10 cellular contexts compared by ENCODE assay signal in the genomic region with DNA sequence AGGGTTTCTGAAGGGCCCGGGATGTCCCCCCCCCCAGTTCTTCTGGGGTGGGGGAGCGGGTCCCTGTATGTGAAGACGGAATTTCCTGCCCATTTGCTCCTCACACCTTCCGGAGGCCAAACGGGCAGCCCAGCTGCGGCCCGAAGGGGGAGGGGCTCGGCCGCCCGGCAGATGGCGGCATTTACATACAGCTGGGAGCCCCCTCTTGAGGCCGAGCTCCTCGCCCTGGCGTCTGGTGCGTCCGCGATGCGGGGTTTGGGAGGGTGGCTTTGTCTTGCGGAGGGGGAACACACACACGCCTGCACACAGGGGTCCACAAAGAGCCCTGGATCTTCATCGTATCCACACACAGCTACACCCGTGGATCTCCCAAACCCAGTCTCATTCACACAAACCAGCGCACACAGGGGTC. TPM values are rescaled to one million over a fixed set of nuclear protein-coding genes. Genes with fewer than 3 reads are reported as not detected.
DNase-seq lines count a peak whose midpoint lies in the region; ATAC-seq and TF ChIP-seq lines count a peak whose summit lies in the region.
"Had no signal": no experiment of that assay in that cellular context is flagged by ENCODE, and none has a peak within 500 bp of the region (broad histone marks: within the 10 kb centered on the region; RNA-seq: fewer than 3 reads in every experiment).

No MANE protein-coding gene starts in this region.

- H4K20me1 ChIP-seq in BLaER1 = no peaks in the 10 kb centered on the region
- H4K20me1 ChIP-seq in GM23338 (replicated peaks; ENCODE audit: insufficient read depth) = no peaks in the 10 kb centered on the region; the same call in 1 of the 2 replicates

- H3F3A ChIP-seq in GM23338 (replicated peaks; ENCODE audit: low read depth) = peaks cover 9% of the 10 kb centered on the region

- H3K9me3 Mint-ChIP-seq in GM23338 = peaks cover 6% of the 10 kb centered on the region; the same call in 2 of the 3 replicates
- H3K9me3 Mint-ChIP-seq in activated T-helper 2 cell treated with anti-CD3 and anti-CD28 coated beads, Interferon-gamma antibody, Interleukin-2, Interleukin-4, amounts not matched to agents 10 μg/mL and 5 μg/mL and 100 μg/mL, durations not matched to agents 14 hours and 24 hours and 36 hours = no peaks in the 10 kb centered on the region
- peaks cover 0 to 3% (median 0%) of the 10 kb centered on the region in 6 donors for H3K9me3 Mint-ChIP-seq in immature natural killer cell

- H3K4me2 ChIP-seq in BLaER1 = peak overlapping the region; percentile 98
- peak overlapping the region; percentile 95 for H3K4me2 ChIP-seq in GM23338

- peaks cover 6% of the 10 kb centered on the region for H3K36me3 Mint-ChIP-seq in GM23338 (ENCODE audit: low read depth)
- H3K36me3 Mint-ChIP-seq in activated T-helper 2 cell treated with anti-CD3 and anti-CD28 coated beads, Interferon-gamma antibody, Interleukin-2, Interleukin-4, amounts not matched to agents 10 μg/mL and 5 μg/mL and 100 μg/mL, durations not matched to agents 14 hours and 24 hours and 36 hours (ENCODE audit: low read depth) = peaks cover 1% of the 10 kb centered on the region
- peaks cover 0 to 1% (median 0%) of the 10 kb centered on the region in 3 donors for H3K36me3 Mint-ChIP-seq in immature natural killer cell

- H3K36me3 ChIP-seq in BLaER1 (0 out of 2 replicates have a peak, but pooled peaks cover 7% of the 10 kb centered on the region), GM23338 (ENCODE audit: insufficient read depth) (no peaks in the 10 kb centered on the region)

- peak overlapping the region; percentile 97 for H2AFZ ChIP-seq in GM23338

- H3K4me1 ChIP-seq in BLaER1 (peaks cover 38% of the 10 kb centered on the region), GM23338 (ENCODE audit: insufficient read depth) (peaks cover 19% of the 10 kb centered on the region)

- peak overlapping the region; percentile 75 for H3K27ac ChIP-seq in BLaER1
- no peak overlapping the region for H3K27ac ChIP-seq in GM23338 (ENCODE audit: low read depth)
- H3K27ac ChIP-seq: HL-60 had no signal

- H3K27me3 ChIP-seq in BLaER1 (0 out of 2 replicates have a peak, but pooled peaks cover 5% of the 10 kb centered on the region), GM23338 (ENCODE audit: insufficient read depth) (peaks cover 59% of the 10 kb centered on the region)

- DNase-seq in GM23338 (ENCODE audit: low spot score) (peak; percentile 89), NCI-H446 treated with DMSO at 0.1 percent for 48 hours (lab: John Stamatoyannopoulos, UW) (peak; percentile 4), immature natural killer cell (no peak), superior temporal gyrus (ENCODE audit: extremely low spot score) (peak; percentile 36)
- no peak for DNase-seq in activated T-helper 2 cell treated with anti-CD3 and anti-CD28 coated beads, Interferon-gamma antibody, Interleukin-2, Interleukin-4, amounts not matched to agents 10 μg/mL and 5 μg/mL and 100 μg/mL, durations not matched to agents 14 hours and 24 hours and 36 hours (ENCODE audit: low spot score)

- peaks cover 61% of the 10 kb centered on the region for H3K27me3 Mint-ChIP-seq in GM23338 (ENCODE audit: insufficient read depth, low read depth, poor library complexity)
- peaks cover 43% of the 10 kb centered on the region for H3K27me3 Mint-ChIP-seq in activated T-helper 2 cell treated with anti-CD3 and anti-CD28 coated beads, Interferon-gamma antibody, Interleukin-2, Interleukin-4, amounts not matched to agents 10 μg/mL and 5 μg/mL and 100 μg/mL, durations not matched to agents 14 hours and 24 hours and 36 hours (ENCODE audit: low read depth)
- H3K27me3 Mint-ChIP-seq in immature natural killer cell (ENCODE audit: low read depth in 3 of 3) = peaks cover 14 to 39% (median 18%) of the 10 kb centered on the region in 3 donors

- H3K9me3 ChIP-seq in BLaER1 = no peaks in the 10 kb centered on the region

- H3K4me3 ChIP-seq in BLaER1 (peak overlapping the region; percentile 86), GM23338 (peak overlapping the region; percentile 74)
- H3K4me3 ChIP-seq: lung had no signal

- peaks cover 22% of the 10 kb centered on the region for H3K4me1 Mint-ChIP-seq in GM23338
- H3K4me1 Mint-ChIP-seq in activated T-helper 2 cell treated with anti-CD3 and anti-CD28 coated beads, Interferon-gamma antibody, Interleukin-2, Interleukin-4, amounts not matched to agents 10 μg/mL and 5 μg/mL and 100 μg/mL, durations not matched to agents 14 hours and 24 hours and 36 hours (ENCODE audit: low read depth) = peaks cover 13% of the 10 kb centered on the region
- peaks cover 14 to 20% of the 10 kb centered on the region in 2 donors for H3K4me1 Mint-ChIP-seq in immature natural killer cell

- ATAC-seq in GM23338 (peak; percentile 79), GM18520 (IDR thresholded peaks at IDR 0.05; ENCODE audit: unreplicated experiment) (no peak), GM21825 (IDR thresholded peaks at IDR 0.05; ENCODE audit: unreplicated experiment) (no peak)

- TF ChIP-seq CTCF in GM23338 (conservative IDR thresholded peaks at IDR 0.05; ENCODE audit: low read depth in 2 of 2) = peak in 1 of 2 experiments; percentile 48; a peak in 3 of 4 replicates

- no peaks in the 10 kb centered on the region for H3K79me2 ChIP-seq in GM23338 (replicated peaks; ENCODE audit: insufficient read depth)

- H3K27ac Mint-ChIP-seq in GM23338 (no peak overlapping the region), immature natural killer cell (no peak overlapping the region)
- no peak overlapping the region for H3K27ac Mint-ChIP-seq in activated T-helper 2 cell treated with anti-CD3 and anti-CD28 coated beads, Interferon-gamma antibody, Interleukin-2, Interleukin-4, amounts not matched to agents 10 μg/mL and 5 μg/mL and 100 μg/mL, durations not matched to agents 14 hours and 24 hours and 36 hours

- H3K9me2 ChIP-seq in GM23338 (ENCODE audit: insufficient read depth) = 0 out of 2 replicates have a peak, but pooled peaks cover 3% of the 10 kb centered on the region

- H3K4me3 Mint-ChIP-seq in GM23338 = peak overlapping the region; percentile 73
- peak overlapping the region; percentile 34 for H3K4me3 Mint-ChIP-seq in activated T-helper 2 cell treated with anti-CD3 and anti-CD28 coated beads, Interferon-gamma antibody, Interleukin-2, Interleukin-4, amounts not matched to agents 10 μg/mL and 5 μg/mL and 100 μg/mL, durations not matched to agents 14 hours and 24 hours and 36 hours (ENCODE audit: low read depth)
- peak overlapping the region in 4 of 5 donors; percentile 1 to 59 (median 50) for H3K4me3 Mint-ChIP-seq in immature natural killer cell

- intact Hi-C loops in activated T-helper 2 cell treated with anti-CD3 and anti-CD28 coated beads, Interferon-gamma antibody, Interleukin-2, Interleukin-4, amounts not matched to agents 10 μg/mL and 5 μg/mL and 100 μg/mL, durations not matched to agents 14 hours and 24 hours and 36 hours (cut with micrococcal nuclease) = loop anchor here (5.0 kb wide), 1 partner anchor 34 kb away; a partner anchor contains a TSS

- H3K9ac ChIP-seq in BLaER1 = peak overlapping the region; percentile 76

TF ChIP-seq in GM23338, 12 proteins besides CTCF, POLR2A, EP300 and RAD21 (continues in another document):
- peak; percentile 29; the same call in 1 of the 2 replicates for TF ChIP-seq CREB1 (CRISPR knock-in tag; IDR thresholded peaks at IDR 0.05; ENCODE audit: low read depth)

RNA-seq across cellular contexts. Expression of a gene that starts 0.9 kb away (rescaled TPM):
- total RNA-seq in GM23338 (2014; rRNA removed; shearing (Covaris generic)) = 15.6 and 19.1 TPM in 2 replicates
- polyA plus RNA-seq in GM23338 (2016; fragmentation: Nextera tagmentation; extraction: Ambion mirVana) = 9.8 and 9.9 TPM in 2 replicates
- 1.6 and 1.8 TPM in 2 replicates for total RNA-seq in activated T-helper 2 cell treated with anti-CD3 and anti-CD28 coated beads, Interferon-gamma antibody, Interleukin-2, Interleukin-4, amounts not matched to agents 10 μg/mL and 5 μg/mL and 100 μg/mL, durations not matched to agents 14 hours and 24 hours and 36 hours
- not detected for polyA plus RNA-seq in immature natural killer cell
- total RNA-seq: lung had no signal

RNA-seq across cellular contexts. Expression of a gene that starts 17.1 kb away (rescaled TPM):
- total RNA-seq in GM23338 (2014; rRNA removed; shearing (Covaris generic)) = 8.7 and 13.8 TPM in 2 replicates
- 8.0 and 12.4 TPM in 2 replicates for polyA plus RNA-seq in GM23338 (2016; fragmentation: Nextera tagmentation; extraction: Ambion mirVana)
- not detected in 2 replicates for total RNA-seq in activated T-helper 2 cell treated with anti-CD3 and anti-CD28 coated beads, Interferon-gamma antibody, Interleukin-2, Interleukin-4, amounts not matched to agents 10 μg/mL and 5 μg/mL and 100 μg/mL, durations not matched to agents 14 hours and 24 hours and 36 hours
- polyA plus RNA-seq in immature natural killer cell = not detected
- total RNA-seq: lung had no signal
- polyA plus RNA-seq: lung had no signal

RNA-seq across cellular contexts. Expression of a gene that starts 17.2 kb away (rescaled TPM):
- total RNA-seq in GM23338 (2014; rRNA removed; shearing (Covaris generic)) = 119 and 120 TPM in 2 replicates
- 139 and 145 TPM in 2 replicates for polyA plus RNA-seq in GM23338 (2016; fragmentation: Nextera tagmentation; extraction: Ambion mirVana)
- 110 and 115 TPM in 2 replicates for total RNA-seq in activated T-helper 2 cell treated with anti-CD3 and anti-CD28 coated beads, Interferon-gamma antibody, Interleukin-2, Interleukin-4, amounts not matched to agents 10 μg/mL and 5 μg/mL and 100 μg/mL, durations not matched to agents 14 hours and 24 hours and 36 hours
- 10 to 100 TPM; 50.4 to 65.2 (median 58.6) TPM for polyA plus RNA-seq in immature natural killer cell

RNA-seq across cellular contexts. Expression of a gene that starts 34.8 kb away (rescaled TPM):
- 2.5 and 4.7 TPM in 2 replicates for total RNA-seq in GM23338 (2014; rRNA removed; shearing (Covaris generic))
- polyA plus RNA-seq in GM23338 (2016; fragmentation: Nextera tagmentation; extraction: Ambion mirVana) (4.1 and 4.6 TPM in 2 replicates), immature natural killer cell (1 to 10 TPM; 5.4 to 6.9 (median 5.7) TPM)
- total RNA-seq in activated T-helper 2 cell treated with anti-CD3 and anti-CD28 coated beads, Interferon-gamma antibody, Interleukin-2, Interleukin-4, amounts not matched to agents 10 μg/mL and 5 μg/mL and 100 μg/mL, durations not matched to agents 14 hours and 24 hours and 36 hours = 3.5 and 4.1 TPM in 2 replicates

RNA-seq across cellular contexts. Expression of a gene that starts 42.1 kb away (rescaled TPM):
- 22.8 and 25.2 TPM in 2 replicates for total RNA-seq in GM23338 (2014; rRNA removed; shearing (Covaris generic))
- polyA plus RNA-seq in GM23338 (2016; fragmentation: Nextera tagmentation; extraction: Ambion mirVana) (24.4 and 24.6 TPM in 2 replicates), immature natural killer cell (10 to 100 TPM; 22.1 to 24.9 (median 22.6) TPM)
- total RNA-seq in activated T-helper 2 cell treated with anti-CD3 and anti-CD28 coated beads, Interferon-gamma antibody, Interleukin-2, Interleukin-4, amounts not matched to agents 10 μg/mL and 5 μg/mL and 100 μg/mL, durations not matched to agents 14 hours and 24 hours and 36 hours = 17.2 and 18.3 TPM in 2 replicates

Comparison
In these comparisons a context has a peak if more than half of its experiments do, and no peak if none do; other contexts are left out.
1. DNase-seq: peak in GM23338 (single experiment), NCI-H446 treated with DMSO at 0.1 percent for 48 hours (single experiment) and superior temporal gyrus (single experiment); none in activated T-helper 2 cell treated with anti-CD3 and anti-CD28 coated beads, Interferon-gamma antibody, Interleukin-2, Interleukin-4, amounts not matched to agents 10 μg/mL and 5 μg/mL and 100 μg/mL, durations not matched to agents 14 hours and 24 hours and 36 hours (single experiment) and immature natural killer cell (0 of 3).
2. Peak in every context shown above with its lines, with median percentiles within 50 percentile points of each other: H3K4me3 Mint-ChIP-seq.